ENCODE assay signal across 21 cellular contexts in the genomic region with DNA sequence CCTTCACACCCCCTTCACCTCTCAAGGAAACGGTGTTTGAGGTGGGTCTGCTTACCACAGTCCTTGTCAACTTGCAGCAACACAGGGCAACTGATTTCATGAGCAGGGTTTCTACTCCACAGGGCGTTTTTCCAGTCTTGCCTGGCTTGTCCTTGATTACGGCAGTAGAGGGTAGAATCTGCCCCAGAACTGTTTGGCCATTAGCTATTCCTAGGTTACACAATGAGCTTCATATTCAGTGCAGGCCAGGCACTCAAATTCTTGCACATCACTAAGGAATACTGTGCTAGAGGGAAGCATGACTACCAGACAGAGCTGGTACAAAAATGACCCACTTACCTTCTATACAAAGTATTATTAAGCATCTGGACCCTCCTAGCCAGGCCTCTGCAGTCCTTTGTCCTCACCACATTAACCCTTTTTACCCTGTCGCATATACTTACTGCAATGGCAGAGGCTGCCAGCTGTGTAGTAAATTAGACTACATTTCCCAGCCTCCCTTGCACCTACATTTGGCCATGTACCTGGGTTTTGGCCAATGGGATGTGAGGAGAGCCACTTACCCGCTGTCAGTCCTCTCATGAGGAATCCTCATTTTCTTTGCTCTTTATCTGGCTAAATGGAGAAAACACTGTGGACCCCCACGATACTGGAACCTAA.
A peak's percentile ranks its signal among the peaks of the same experiment; 100 is the strongest.
DNase-seq lines count a peak whose midpoint lies in the region; ATAC-seq and TF ChIP-seq lines count a peak whose summit lies in the region.
"Had no signal": no experiment of that assay in that cellular context is flagged by ENCODE, and none has a peak within 500 bp of the region (broad histone marks: within the 10 kb centered on the region; RNA-seq: fewer than 3 reads in every experiment).

No MANE protein-coding gene starts in this region.

- H3K4me1 ChIP-seq in HCT116 (ENCODE audit: control insufficient read depth in 1 of 2, insufficient read depth in 2 of 2, low read length in 2 of 2) (peaks cover 0 to 9% of the 10 kb centered on the region in 2 experiments; a peak in 2 of 4 replicates), skeletal muscle satellite cell (ENCODE audit: control insufficient read depth, insufficient read depth, low read length) (peaks cover 18% of the 10 kb centered on the region)

- BruUV-seq in HCT116 (replicated peaks; lab: Mats Ljungman, UMichigan): no TSS peak

- ATAC-seq in HCT116 (peak; percentile 73), sciatic nerve (no peak)
- ATAC-seq: activated naive CD8-positive, alpha-beta T cell treated with anti-CD3 and anti-CD28 coated beads, Interleukin-2, amount 50 U/mL, for 24 hours; left cardiac atrium; naive thymus-derived CD4-positive, alpha-beta T cell; T-helper 17 cell had no signal

- H3K4me3 ChIP-seq in HCT116 (replicated peaks in 1 of 2; ENCODE audit: low read depth in 1 of 2, low read length in 2 of 2) (no peak overlapping the region), skeletal muscle satellite cell (ENCODE audit: low read length) (no peak overlapping the region)
- H3K4me3 ChIP-seq: tibial artery had no signal

- H3K79me2 ChIP-seq in HCT116 (ENCODE audit: insufficient read depth, low read length): no peaks in the 10 kb centered on the region

- RAD21 ChIA-PET in HCT116 (lab: Charles Lee; ENCODE audit: low non-redundant PET in 1 of 2, low total read pairs in 2 of 2, uncharacterized antibody in 2 of 2, unreplicated experiment in 2 of 2): interaction anchor here in 1 of 2 experiments (0.6 kb wide), 1 partner anchor 10 kb away, joined by 3 read pairs; no protein-coding TSS in a partner anchor

- no peak for TF ChIP-seq RAD21 in HCT116 (IDR thresholded peaks at IDR 0.05; ENCODE audit: low read depth)

- no peaks in the 10 kb centered on the region for H3K27me3 ChIP-seq in HCT116 (ENCODE audit: insufficient read depth, low read length)
- H3K27me3 ChIP-seq in skeletal muscle satellite cell (ENCODE audit: control insufficient read depth, insufficient read depth, low read length): no peaks in the 10 kb centered on the region
- H3K27me3 ChIP-seq: tibial artery had no signal

- DNase-seq in HCT116 (ENCODE audit: low read depth, low spot score) (no peak), SK-N-DZ (ENCODE audit: low spot score) (peak; percentile 1), iPS DF 19.7 (ENCODE audit: low read depth, low spot score) (peak; percentile 45), sciatic nerve (ENCODE audit: low spot score) (no peak), RKO (ENCODE audit: low spot score) (no peak)
- no peak for DNase-seq in activated CD4-positive, alpha-beta T cell treated with anti-CD3 and anti-CD28 coated beads for 1 hour
- DNase-seq: activated CD4-positive, alpha-beta T cell treated with anti-CD3 and anti-CD28 coated beads for 48 hours; activated naive CD8-positive, alpha-beta T cell treated with anti-CD3 and anti-CD28 coated beads, Interleukin-2, amount 50 U/mL, for 24 hours; activated T-cell treated with anti-CD3 and anti-CD28 coated beads, Interleukin-2, amount 50 U/mL, for 24 hours; EL; left cardiac atrium; naive thymus-derived CD4-positive, alpha-beta T cell; NCI-H1694 treated with DMSO at 0.1 percent for 48 hours; NCI-H524; retina; RPMI8226; stimulated activated CD4-positive, alpha-beta T cell treated with anti-CD3 and anti-CD28 coated beads, Interleukin-2, amount 100 ng/mL, for 24 hours; stimulated activated CD8-positive, alpha-beta memory T cell treated with anti-CD3 and anti-CD28 coated beads, Interleukin-4, amount 100 ng/mL, for 48 hours; T-helper 17 cell; tibial artery had no signal

- intact Hi-C loops in HCT116 (cut with micrococcal nuclease): no loop called here
- intact Hi-C loops in sciatic nerve (cut with DNase I): no loop called here

- no peaks in the 10 kb centered on the region for H3K9me2 ChIP-seq in HCT116 (ENCODE audit: insufficient read depth)

- TF ChIP-seq POLR2A in HCT116 (IDR thresholded peaks at IDR 0.05; ENCODE audit: borderline replicate concordance, extremely low read depth, insufficient read depth, insufficient read length): no peak

- H2AFZ ChIP-seq in HCT116 (ENCODE audit: low read depth, low read length, poor library complexity, severe bottlenecking): no peak overlapping the region

- H3K4me2 ChIP-seq in HCT116 (ENCODE audit: low read length) (no peak overlapping the region), skeletal muscle satellite cell (ENCODE audit: low read length) (peak overlapping the region; percentile 16)

- H3K9me3 ChIP-seq in HCT116 (ENCODE audit: control insufficient read depth in 1 of 2, insufficient read depth in 1 of 2, low read depth in 1 of 2, low read length in 2 of 2): no peaks in the 10 kb centered on the region
- H3K9me3 ChIP-seq in skeletal muscle satellite cell (replicated peaks; ENCODE audit: low read length): no peaks in the 10 kb centered on the region
- H3K9me3 ChIP-seq: tibial artery had no signal

- POLR2A ChIA-PET in HCT116 (lab: Charles Lee): no interaction called here

- no peaks in the 10 kb centered on the region for H3K36me3 ChIP-seq in HCT116 (ENCODE audit: control insufficient read depth in 1 of 2, insufficient read depth in 2 of 2, low read length in 2 of 2)
- no peaks in the 10 kb centered on the region for H3K36me3 ChIP-seq in skeletal muscle satellite cell (ENCODE audit: insufficient read depth, low read length)
- H3K36me3 ChIP-seq: tibial artery had no signal

- H4K20me1 ChIP-seq in HCT116 (ENCODE audit: insufficient read depth): no peaks in the 10 kb centered on the region

- H3K9ac ChIP-seq in HCT116 (ENCODE audit: low read length) (no peak overlapping the region), skeletal muscle satellite cell (ENCODE audit: low read depth, low read length) (no peak overlapping the region)

- H3K27ac ChIP-seq in HCT116 (ENCODE audit: low read depth, low read length): no peak overlapping the region
- H3K27ac ChIP-seq: tibial artery had no signal

- CTCF ChIA-PET in HCT116 (lab: Charles Lee): no interaction called here

- TF ChIP-seq CTCF in HCT116 (IDR thresholded peaks at IDR 0.05 in 2 of 3, conservative IDR thresholded peaks at IDR 0.05 in 1 of 3; ENCODE audit: borderline replicate concordance in 1 of 3, insufficient read depth in 1 of 3, low read depth in 2 of 3, low read length in 2 of 3): no peak

TF ChIP-seq in HCT116, 20 proteins besides CTCF, POLR2A, EP300 and RAD21 (continues in another document):
- TF ChIP-seq ZNF274 (IDR thresholded peaks at IDR 0.05; ENCODE audit: low read depth, low read length): no peak
- TF ChIP-seq REST (IDR thresholded peaks at IDR 0.05; ENCODE audit: low read depth): no peak
- TF ChIP-seq CEBPB (IDR thresholded peaks at IDR 0.05; ENCODE audit: low read depth): no peak
- TF ChIP-seq CBX3 (IDR thresholded peaks at IDR 0.05; ENCODE audit: low read depth): no peak
- TF ChIP-seq, protein P1, sequence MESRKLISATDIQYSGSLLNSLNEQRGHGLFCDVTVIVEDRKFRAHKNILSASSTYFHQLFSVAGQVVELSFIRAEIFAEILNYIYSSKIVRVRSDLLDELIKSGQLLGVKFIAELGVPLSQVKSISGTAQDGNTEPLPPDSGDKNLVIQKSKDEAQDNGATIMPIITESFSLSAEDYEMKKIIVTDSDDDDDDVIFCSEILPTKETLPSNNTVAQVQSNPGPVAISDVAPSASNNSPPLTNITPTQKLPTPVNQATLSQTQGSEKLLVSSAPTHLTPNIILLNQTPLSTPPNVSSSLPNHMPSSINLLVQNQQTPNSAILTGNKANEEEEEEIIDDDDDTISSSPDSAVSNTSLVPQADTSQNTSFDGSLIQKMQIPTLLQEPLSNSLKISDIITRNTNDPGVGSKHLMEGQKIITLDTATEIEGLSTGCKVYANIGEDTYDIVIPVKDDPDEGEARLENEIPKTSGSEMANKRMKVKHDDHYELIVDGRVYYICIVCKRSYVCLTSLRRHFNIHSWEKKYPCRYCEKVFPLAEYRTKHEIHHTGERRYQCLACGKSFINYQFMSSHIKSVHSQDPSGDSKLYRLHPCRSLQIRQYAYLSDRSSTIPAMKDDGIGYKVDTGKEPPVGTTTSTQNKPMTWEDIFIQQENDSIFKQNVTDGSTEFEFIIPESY (IDR thresholded peaks at IDR 0.05; ENCODE audit: extremely low read depth, insufficient replicate concordance, low read length): no peak
- TF ChIP-seq SIN3A (IDR thresholded peaks at IDR 0.05; ENCODE audit: low read depth): no peak
- no peak for TF ChIP-seq FOSL1 (IDR thresholded peaks at IDR 0.05; ENCODE audit: low read depth)
- TF ChIP-seq SRF (IDR thresholded peaks at IDR 0.05; ENCODE audit: low read depth): no peak
- TF ChIP-seq, protein P2, sequence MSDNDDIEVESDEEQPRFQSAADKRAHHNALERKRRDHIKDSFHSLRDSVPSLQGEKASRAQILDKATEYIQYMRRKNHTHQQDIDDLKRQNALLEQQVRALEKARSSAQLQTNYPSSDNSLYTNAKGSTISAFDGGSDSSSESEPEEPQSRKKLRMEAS (IDR thresholded peaks at IDR 0.05): no peak
- no peak for TF ChIP-seq JUND (IDR thresholded peaks at IDR 0.05)
- TF ChIP-seq POLR2AphosphoS5 (IDR thresholded peaks at IDR 0.05; ENCODE audit: low read depth, low read length): no peak

Comparison
In these comparisons a context has a peak if more than half of its experiments do, and no peak if none do; other contexts are left out.
1. DNase-seq: peak in SK-N-DZ (single experiment) and iPS DF 19.7 (single experiment); none in HCT116 (single experiment), sciatic nerve (single experiment), RKO (single experiment) and activated CD4-positive, alpha-beta T cell treated with anti-CD3 and anti-CD28 coated beads for 1 hour (single experiment).